Comparison of ENCODE assay signal across 36 cellular contexts in the genomic region with DNA sequence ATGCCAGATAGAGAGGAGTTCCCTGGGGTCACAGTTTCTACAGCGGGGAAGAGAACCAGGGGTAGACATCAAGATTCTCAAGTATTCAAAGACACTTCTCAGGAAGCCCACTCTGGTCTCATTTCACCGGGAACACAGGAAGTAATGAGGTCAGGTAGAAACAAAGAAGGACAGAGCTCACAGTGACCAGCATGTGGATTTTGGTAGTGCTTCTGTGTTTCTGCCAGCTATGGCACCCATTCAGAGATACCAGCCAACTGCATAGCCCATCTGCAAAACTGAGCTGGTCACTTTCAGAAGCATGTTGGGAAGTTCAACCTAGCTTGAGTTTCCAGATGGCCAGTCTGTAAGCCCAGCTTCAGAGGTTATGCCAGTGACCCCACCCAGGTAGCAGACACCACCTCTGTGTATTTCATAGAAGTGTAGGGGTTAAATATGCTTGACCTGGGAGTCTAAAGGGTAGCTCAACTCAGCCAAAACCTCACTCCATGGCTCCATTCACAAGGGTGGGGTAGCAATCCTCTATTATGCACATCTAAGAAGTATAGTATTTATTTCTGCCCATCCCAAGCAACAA. TPM values are rescaled to one million over a fixed set of nuclear protein-coding genes. Genes with fewer than 3 reads are reported as not detected.
"Had no signal": no experiment of that assay in that cellular context is flagged by ENCODE, and none has a peak within 500 bp of the region (broad histone marks: within the 10 kb centered on the region; RNA-seq: fewer than 3 reads in every experiment).

No MANE protein-coding gene starts in this region.

- H3K27me3 ChIP-seq: adrenal gland, body of pancreas, brain microvascular endothelial cell, breast epithelium had no signal

- H3K4me3 Mint-ChIP-seq: activated B cell treated with CpG ODN at 0.5 μM for 24 hours; activated CD4-positive, alpha-beta memory T cell treated with anti-CD3 and anti-CD28 coated beads for 36 hours; activated CD4-positive, alpha-beta T cell treated with anti-CD3 and anti-CD28 coated beads, Interleukin-2, amount 10 ng/mL, durations not matched to agents 24 days and 14 days; activated CD8-positive, alpha-beta T cell treated with anti-CD3 and anti-CD28 coated beads for 36 hours; activated naive CD4-positive, alpha-beta T cell treated with anti-CD3 and anti-CD28 coated beads for 36 hours; activated naive CD8-positive, alpha-beta T cell treated with anti-CD3 and anti-CD28 coated beads for 36 hours; activated T-cell treated with anti-CD3 and anti-CD28 coated beads, Interleukin-2, amount 50 U/mL, for 72 hours; activated T-helper 1 cell treated with anti-CD3 and anti-CD28 coated beads, Interleukin-12 subunit alpha, Interleukin-12 subunit beta, Interleukin-2, Interleukin-4 antibody, amounts not matched to agents 30 ng/mL and 10 ng/mL and 1 ng/mL, durations not matched to agents 14 hours and 24 hours and 36 hours; activated T-helper 17 cell treated with anti-CD3 and anti-CD28 coated beads, Interleukin-2, amount 50 U/mL, for 72 hours; T-helper 1 cell treated with Interleukin-12 subunit alpha and Interleukin-12 subunit beta and Interleukin-4 antibody, amounts not matched to agents 30 μg/mL and 1 μg/mL, for 36 hours; T-helper 2 cell treated with Interferon-gamma antibody and Interleukin-4, amounts not matched to agents 5 μg/mL and 100 μg/mL, for 36 hours had no signal

- ATAC-seq: activated CD8-positive, alpha-beta T cell treated with anti-CD3 and anti-CD28 coated beads for 36 hours; activated naive CD4-positive, alpha-beta T cell treated with anti-CD3 and anti-CD28 coated beads, Interleukin-2, amount 50 U/mL, for 72 hours; activated T-cell treated with anti-CD3 and anti-CD28 coated beads, Interleukin-2, amount 50 U/mL, for 72 hours; activated T-helper 17 cell treated with anti-CD3 and anti-CD28 coated beads, Interleukin-2, amount 50 U/mL, for 72 hours; body of pancreas had no signal

- H3K4me1 ChIP-seq: adrenal gland, body of pancreas, breast epithelium had no signal

- H3K27me3 Mint-ChIP-seq: activated CD4-positive, alpha-beta memory T cell treated with anti-CD3 and anti-CD28 coated beads for 36 hours; activated CD4-positive, alpha-beta T cell treated with anti-CD3 and anti-CD28 coated beads, Interleukin-2, amount 10 ng/mL, durations not matched to agents 24 days and 14 days; activated CD8-positive, alpha-beta T cell treated with anti-CD3 and anti-CD28 coated beads for 36 hours; activated T-helper 17 cell treated with anti-CD3 and anti-CD28 coated beads, Interleukin-2, amount 50 U/mL, for 72 hours had no signal

- DNase-seq: activated B cell treated with CpG ODN at 0.5 μM for 24 hours; activated CD4-positive, alpha-beta memory T cell treated with anti-CD3 and anti-CD28 coated beads for 36 hours; activated CD4-positive, alpha-beta T cell treated with anti-CD3 and anti-CD28 coated beads for 4 hours; activated CD4-positive, alpha-beta T cell treated with anti-CD3 and anti-CD28 coated beads, Interleukin-2, amount 10 ng/mL, durations not matched to agents 24 days and 14 days; activated CD4-positive, alpha-beta T cell treated with anti-CD3 and anti-CD28 coated beads, Interleukin-2, amount 50 U/mL, for 1 hour; activated CD4-positive, alpha-beta T cell treated with anti-CD3 and anti-CD28 coated beads, Interleukin-2, amount 50 U/mL, for 4 hours; activated CD4-positive, CD25-positive, alpha-beta regulatory T cell treated with anti-CD3 and anti-CD28 coated beads, Interleukin-2, amount 50 U/mL, for 72 hours; activated CD8-positive, alpha-beta memory T cell treated with anti-CD3 and anti-CD28 coated beads, Interleukin-2, amount 50 U/mL, for 4 hours; activated CD8-positive, alpha-beta T cell treated with anti-CD3 and anti-CD28 coated beads for 36 hours; activated effector memory CD4-positive, alpha-beta T cell treated with anti-CD3 and anti-CD28 coated beads, Interleukin-2, amount 50 U/mL, for 16 hours; activated gamma-delta T cell treated with Interleukin-2 at 50 U/mL for 16 hours; activated naive CD4-positive, alpha-beta T cell; activated naive CD4-positive, alpha-beta T cell treated with anti-CD3 and anti-CD28 coated beads for 36 hours; activated naive CD4-positive, alpha-beta T cell treated with anti-CD3 and anti-CD28 coated beads, Interleukin-2, amount 50 U/mL, for 16 hours; activated naive CD8-positive, alpha-beta T cell treated with anti-CD3 and anti-CD28 coated beads for 36 hours; activated T-cell treated with anti-CD3 and anti-CD28 coated beads for 4 hours; activated T-cell treated with anti-CD3 and anti-CD28 coated beads, Interleukin-2, amount 50 U/mL, for 1 hour; activated T-cell treated with anti-CD3 and anti-CD28 coated beads, Interleukin-2, amount 50 U/mL, for 72 hours; adrenal gland; amniotic stem cell; aorta; body of pancreas; brain microvascular endothelial cell; central memory CD4-positive, alpha-beta T cell; cerebellar nuclear complex; T-helper 1 cell; T-helper 2 cell; T-helper 9 cell had no signal

- H3K36me3 ChIP-seq: brain microvascular endothelial cell, breast epithelium had no signal

- H3K4me1 Mint-ChIP-seq: activated B cell treated with CpG ODN at 0.5 μM for 24 hours; activated CD4-positive, alpha-beta T cell treated with anti-CD3 and anti-CD28 coated beads, Interleukin-2, amount 10 ng/mL, durations not matched to agents 24 days and 14 days; activated naive CD8-positive, alpha-beta T cell treated with anti-CD3 and anti-CD28 coated beads for 36 hours; activated T-helper 17 cell treated with anti-CD3 and anti-CD28 coated beads, Interleukin-2, amount 50 U/mL, for 72 hours had no signal

- H3K27ac Mint-ChIP-seq: activated B cell treated with CpG ODN at 0.5 μM for 24 hours; activated CD4-positive, alpha-beta memory T cell treated with anti-CD3 and anti-CD28 coated beads for 36 hours; activated CD4-positive, alpha-beta T cell treated with anti-CD3 and anti-CD28 coated beads, Interleukin-2, amount 10 ng/mL, durations not matched to agents 24 days and 14 days; activated CD8-positive, alpha-beta T cell treated with anti-CD3 and anti-CD28 coated beads for 36 hours; activated naive CD4-positive, alpha-beta T cell treated with anti-CD3 and anti-CD28 coated beads for 36 hours; activated naive CD4-positive, alpha-beta T cell treated with anti-CD3 and anti-CD28 coated beads, Interleukin-2, amount 50 U/mL, for 72 hours; activated naive CD8-positive, alpha-beta T cell treated with anti-CD3 and anti-CD28 coated beads for 36 hours; activated T-cell treated with anti-CD3 and anti-CD28 coated beads, Interleukin-2, amount 50 U/mL, for 72 hours; activated T-helper 1 cell treated with anti-CD3 and anti-CD28 coated beads, Interleukin-12 subunit alpha, Interleukin-12 subunit beta, Interleukin-2, Interleukin-4 antibody, amounts not matched to agents 30 ng/mL and 10 ng/mL and 1 ng/mL, durations not matched to agents 14 hours and 24 hours and 36 hours; activated T-helper 17 cell treated with anti-CD3 and anti-CD28 coated beads, Interleukin-2, amount 50 U/mL, for 72 hours; T-helper 1 cell treated with Interleukin-12 subunit alpha and Interleukin-12 subunit beta and Interleukin-4 antibody, amounts not matched to agents 30 μg/mL and 1 μg/mL, for 36 hours; T-helper 2 cell treated with Interferon-gamma antibody and Interleukin-4, amounts not matched to agents 5 μg/mL and 100 μg/mL, for 36 hours had no signal

- H3K27ac ChIP-seq: adrenal gland, body of pancreas, brain microvascular endothelial cell, VCaP had no signal

- H3K4me3 ChIP-seq: adrenal gland, body of pancreas, breast epithelium had no signal

RNA-seq across cellular contexts. Expression of gene A2M, which starts 34.0 kb away (rescaled TPM):
- total RNA-seq: activated B cell treated with CpG ODN at 0.5 μM for 24 hours; activated CD4-positive, alpha-beta memory T cell treated with anti-CD3 and anti-CD28 coated beads for 36 hours; activated CD4-positive, alpha-beta T cell treated with anti-CD3 and anti-CD28 coated beads, Interleukin-2, amount 10 ng/mL, durations not matched to agents 24 days and 14 days; activated CD8-positive, alpha-beta memory T cell treated with anti-CD3 and anti-CD28 coated beads for 36 hours; activated CD8-positive, alpha-beta T cell treated with anti-CD3 and anti-CD28 coated beads for 36 hours; activated naive CD4-positive, alpha-beta T cell treated with anti-CD3 and anti-CD28 coated beads for 36 hours; activated naive CD8-positive, alpha-beta T cell treated with anti-CD3 and anti-CD28 coated beads for 36 hours; activated T-helper 1 cell treated with anti-CD3 and anti-CD28 coated beads, Interleukin-12 subunit alpha, Interleukin-12 subunit beta, Interleukin-2, Interleukin-4 antibody, amounts not matched to agents 30 ng/mL and 10 ng/mL and 1 ng/mL, durations not matched to agents 14 hours and 24 hours and 36 hours had no signal
